Comparison of ENCODE assay signal across 17 cellular contexts in the genomic region with DNA sequence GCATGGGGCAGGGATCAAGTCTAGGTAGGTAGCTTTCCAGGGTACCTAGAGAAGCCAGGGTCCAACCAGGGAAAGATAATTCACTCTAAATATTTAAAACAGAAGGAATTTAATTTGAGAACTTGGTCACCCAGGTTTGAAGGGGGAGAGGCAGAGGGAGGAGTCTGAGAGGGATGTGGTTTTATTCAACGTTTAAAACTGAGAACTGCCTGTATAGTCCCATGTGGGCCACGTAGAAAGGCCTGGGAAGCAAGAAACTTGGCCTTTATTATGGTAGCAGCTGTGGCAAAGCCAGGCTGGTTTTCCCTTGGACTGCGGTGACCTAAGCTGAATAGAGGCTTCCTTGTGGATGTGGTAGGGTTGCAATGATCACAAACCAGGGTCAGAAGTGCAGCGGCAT. TPM values are rescaled to one million over a fixed set of nuclear protein-coding genes. Genes with fewer than 3 reads are reported as not detected.
DNase-seq lines count a peak whose midpoint lies in the region; ATAC-seq and TF ChIP-seq lines count a peak whose summit lies in the region.
"Had no signal": no experiment of that assay in that cellular context is flagged by ENCODE, and none has a peak within 500 bp of the region (broad histone marks: within the 10 kb centered on the region; RNA-seq: fewer than 3 reads in every experiment).

No MANE protein-coding gene starts in this region.

- no peaks in the 10 kb centered on the region for H3K9me3 Mint-ChIP-seq in activated T-cell treated with anti-CD3 and anti-CD28 coated beads, Interleukin-2, amount 50 U/mL, for 4 hours
- peaks cover 2% of the 10 kb centered on the region for H3K9me3 Mint-ChIP-seq in activated naive CD8-positive, alpha-beta T cell treated with anti-CD3 and anti-CD28 coated beads for 36 hours
- peaks cover 0 to 2% (median 0%) of the 10 kb centered on the region in 7 donors for H3K9me3 Mint-ChIP-seq in CD14-positive monocyte

- H3K4me1 Mint-ChIP-seq in activated T-cell treated with anti-CD3 and anti-CD28 coated beads, Interleukin-2, amount 50 U/mL, for 4 hours (ENCODE audit: low read depth): peaks cover 55% of the 10 kb centered on the region
- peaks cover 53% of the 10 kb centered on the region for H3K4me1 Mint-ChIP-seq in activated naive CD8-positive, alpha-beta T cell treated with anti-CD3 and anti-CD28 coated beads for 36 hours
- peaks cover 54% of the 10 kb centered on the region for H3K4me1 Mint-ChIP-seq in CD14-positive monocyte

- no peaks in the 10 kb centered on the region for H3K36me3 Mint-ChIP-seq in activated T-cell treated with anti-CD3 and anti-CD28 coated beads, Interleukin-2, amount 50 U/mL, for 4 hours (ENCODE audit: insufficient read depth)
- peaks cover 3% of the 10 kb centered on the region for H3K36me3 Mint-ChIP-seq in activated naive CD8-positive, alpha-beta T cell treated with anti-CD3 and anti-CD28 coated beads for 36 hours
- H3K36me3 Mint-ChIP-seq in CD14-positive monocyte: no peaks in the 10 kb centered on the region

- TF ChIP-seq CTCF in CD14-positive monocyte (IDR thresholded peaks at IDR 0.05): no peak

- H3K4me3 Mint-ChIP-seq in activated T-cell treated with anti-CD3 and anti-CD28 coated beads, Interleukin-2, amount 50 U/mL, for 4 hours: peak overlapping the region; percentile 37
- H3K4me3 Mint-ChIP-seq in activated naive CD8-positive, alpha-beta T cell treated with anti-CD3 and anti-CD28 coated beads for 36 hours: peak overlapping the region; percentile 26
- H3K4me3 Mint-ChIP-seq in CD14-positive monocyte: no peak overlapping the region

- ATAC-seq in activated T-cell treated with anti-CD3 and anti-CD28 coated beads, Interleukin-2, amount 50 U/mL, for 4 hours: peak; percentile 41 to 60
- peak; percentile 53 for ATAC-seq in stimulated activated naive CD8-positive, alpha-beta T cell treated with anti-CD3 and anti-CD28 coated beads, Interleukin-15, Interleukin-2, amounts not matched to agents 100 U/mL and 50 U/mL, for 24 hours
- ATAC-seq: gastroesophageal sphincter had no signal

- no peak for DNase-seq in activated T-cell treated with anti-CD3 and anti-CD28 coated beads, Interleukin-2, amount 50 U/mL, for 4 hours
- DNase-seq in activated T-cell treated with anti-CD3 and anti-CD28 coated beads, Interleukin-2, amount 50 U/mL, for 1 hour: no peak
- DNase-seq in MV-4-11 (lab: John Stamatoyannopoulos, UW): peak; percentile 49
- DNase-seq in activated naive CD8-positive, alpha-beta T cell treated with anti-CD3 and anti-CD28 coated beads for 36 hours: no peak
- DNase-seq in stimulated activated naive CD8-positive, alpha-beta T cell treated with anti-CD3 and anti-CD28 coated beads, Interleukin-15, Interleukin-2, amounts not matched to agents 100 U/mL and 50 U/mL, for 24 hours: no peak
- no peak for DNase-seq in SHP77 (lab: John Stamatoyannopoulos, UW)
- DNase-seq in NCI-H187 treated with DMSO at 0.1 percent for 48 hours (lab: John Stamatoyannopoulos, UW): no peak
- no peak for DNase-seq in CD14-positive monocyte (ENCODE audit: low spot score)
- DNase-seq: ACHN; activated CD4-positive, alpha-beta T cell treated with anti-CD3 and anti-CD28 coated beads for 1 hour; cerebellar nuclear complex; DMS 273 treated with DMSO at 0.1 percent for 48 hours; MM.1S; NCI-H2227 treated with DMSO at 0.1 percent for 48 hours; stimulated activated CD4-positive, alpha-beta T cell treated with anti-CD3 and anti-CD28 coated beads, Interleukin-12 subunit alpha, Interleukin-12 subunit beta, amount 100 ng/mL, for 4 hours; thyroid gland had no signal

- peak overlapping the region; percentile 9 for H3K27ac Mint-ChIP-seq in activated naive CD8-positive, alpha-beta T cell treated with anti-CD3 and anti-CD28 coated beads for 36 hours
- peak overlapping the region in 1 of 7 donors; percentile 20 for H3K27ac Mint-ChIP-seq in CD14-positive monocyte

- intact Hi-C loops in CD14-positive monocyte (cut with micrococcal nuclease): no loop called here

- H3K27me3 Mint-ChIP-seq in activated T-cell treated with anti-CD3 and anti-CD28 coated beads, Interleukin-2, amount 50 U/mL, for 4 hours (ENCODE audit: low read depth): no peaks in the 10 kb centered on the region
- H3K27me3 Mint-ChIP-seq in activated naive CD8-positive, alpha-beta T cell treated with anti-CD3 and anti-CD28 coated beads for 36 hours: no peaks in the 10 kb centered on the region
- H3K27me3 Mint-ChIP-seq in CD14-positive monocyte (ENCODE audit: low read depth in 3 of 3): peaks cover 0 to 3% (median 0%) of the 10 kb centered on the region in 3 donors

RNA-seq across cellular contexts. Expression of gene DUSP10, which starts 42.0 kb away (rescaled TPM):
- total RNA-seq in activated T-cell treated with anti-CD3 and anti-CD28 coated beads, Interleukin-2, amount 50 U/mL, for 4 hours: 10 to 100 TPM in 2 of 3 donors, 1 to 10 TPM in 1; 9.4 to 17.1 (median 12.4) TPM
- 10 to 100 TPM; 32.7 to 33.0 TPM for total RNA-seq in activated naive CD8-positive, alpha-beta T cell treated with anti-CD3 and anti-CD28 coated beads for 36 hours
- polyA plus RNA-seq in CD14-positive monocyte: 10 to 100 TPM; 10.4 to 12.7 TPM

Comparison
In these comparisons a context has a peak if more than half of its experiments do, and no peak if none do; other contexts are left out.
1. H3K4me3 Mint-ChIP-seq: peak in activated T-cell treated with anti-CD3 and anti-CD28 coated beads, Interleukin-2, amount 50 U/mL, for 4 hours (single experiment) and activated naive CD8-positive, alpha-beta T cell treated with anti-CD3 and anti-CD28 coated beads for 36 hours (single experiment); none in CD14-positive monocyte (0 of 2).